In genomic region chr2:37797081-37797480, GRCh38 we compare ENCODE assay signal across 2 cellular contexts.
TF ChIP-seq lines count a peak whose summit lies in the region.

No MANE protein-coding gene starts in this region.

TF ChIP-seq in K562, 482 proteins besides CTCF, POLR2A, EP300 and RAD21 (continued from another document):
- no peak for TF ChIP-seq BRF2 (IDR thresholded peaks at IDR 0.05; ENCODE audit: borderline replicate concordance, insufficient read depth, insufficient read length)
- no peak for TF ChIP-seq YBX1 (IDR thresholded peaks at IDR 0.05)
- no peak for TF ChIP-seq CEBPG (CRISPR knock-in tag; IDR thresholded peaks at IDR 0.05)
- peak in 1 of 2 experiments; percentile 56; a peak in 1 of 4 replicates for TF ChIP-seq CEBPG (tag; conservative IDR thresholded peaks at IDR 0.05 in 1 of 2, IDR thresholded peaks at IDR 0.05 in 1 of 2)

TF ChIP-seq in WTC11, 78 proteins besides CTCF, POLR2A, EP300 and RAD21 (continued from another document):
- TF ChIP-seq USF1 (CRISPR knock-in tag; IDR thresholded peaks at IDR 0.05) = no peak
- no peak for TF ChIP-seq HMGA2 (CRISPR knock-in tag; IDR thresholded peaks at IDR 0.05)
- no peak for TF ChIP-seq JAZF1 (CRISPR knock-in tag; IDR thresholded peaks at IDR 0.05)
